In genomic region chr5:115530426-115530825, GRCh38 we compare ENCODE assay signal across 2 cellular contexts.
TF ChIP-seq lines count a peak whose summit lies in the region.

No MANE protein-coding gene starts in this region.

TF ChIP-seq in IMR-90, 13 proteins besides CTCF, POLR2A, EP300 and RAD21:
- TF ChIP-seq, protein P1, sequence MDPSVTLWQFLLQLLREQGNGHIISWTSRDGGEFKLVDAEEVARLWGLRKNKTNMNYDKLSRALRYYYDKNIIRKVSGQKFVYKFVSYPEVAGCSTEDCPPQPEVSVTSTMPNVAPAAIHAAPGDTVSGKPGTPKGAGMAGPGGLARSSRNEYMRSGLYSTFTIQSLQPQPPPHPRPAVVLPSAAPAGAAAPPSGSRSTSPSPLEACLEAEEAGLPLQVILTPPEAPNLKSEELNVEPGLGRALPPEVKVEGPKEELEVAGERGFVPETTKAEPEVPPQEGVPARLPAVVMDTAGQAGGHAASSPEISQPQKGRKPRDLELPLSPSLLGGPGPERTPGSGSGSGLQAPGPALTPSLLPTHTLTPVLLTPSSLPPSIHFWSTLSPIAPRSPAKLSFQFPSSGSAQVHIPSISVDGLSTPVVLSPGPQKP (IDR thresholded peaks at IDR 0.05; ENCODE audit: borderline replicate concordance, low read depth, low read length), result no peak
- TF ChIP-seq NFE2L2 (IDR thresholded peaks at IDR 0.05; ENCODE audit: low read depth, low read length) (no peak), FOS (IDR thresholded peaks at IDR 0.05; ENCODE audit: low read depth, low read length) (no peak), CEBPB (IDR thresholded peaks at IDR 0.05; ENCODE audit: low read depth, low read length) (no peak), BHLHE40 (IDR thresholded peaks at IDR 0.05; ENCODE audit: low read depth, low read length) (no peak), MXI1 (IDR thresholded peaks at IDR 0.05; ENCODE audit: borderline replicate concordance, low read depth, low read length) (no peak), MAFK (IDR thresholded peaks at IDR 0.05; ENCODE audit: low read depth, low read length) (no peak), SMC3 (IDR thresholded peaks at IDR 0.05; ENCODE audit: low read depth, low read length) (no peak), RCOR1 (IDR thresholded peaks at IDR 0.05; ENCODE audit: insufficient replicate concordance, low read length) (no peak), RFX5 (IDR thresholded peaks at IDR 0.05; ENCODE audit: low read depth, low read length) (no peak)
- TF ChIP-seq, protein P2, sequence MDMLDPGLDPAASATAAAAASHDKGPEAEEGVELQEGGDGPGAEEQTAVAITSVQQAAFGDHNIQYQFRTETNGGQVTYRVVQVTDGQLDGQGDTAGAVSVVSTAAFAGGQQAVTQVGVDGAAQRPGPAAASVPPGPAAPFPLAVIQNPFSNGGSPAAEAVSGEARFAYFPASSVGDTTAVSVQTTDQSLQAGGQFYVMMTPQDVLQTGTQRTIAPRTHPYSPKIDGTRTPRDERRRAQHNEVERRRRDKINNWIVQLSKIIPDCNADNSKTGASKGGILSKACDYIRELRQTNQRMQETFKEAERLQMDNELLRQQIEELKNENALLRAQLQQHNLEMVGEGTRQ (IDR thresholded peaks at IDR 0.05; ENCODE audit: low read depth, low read length), result no peak
TF ChIP-seq in IMR-90: peak in this region for 0.

TF ChIP-seq in WTC11, 78 proteins besides CTCF, POLR2A, EP300 and RAD21 (continued from another document):
- TF ChIP-seq AFF4 (CRISPR knock-in tag; IDR thresholded peaks at IDR 0.05; ENCODE audit: borderline replicate concordance) (no peak), ZNF425 (CRISPR knock-in tag; conservative IDR thresholded peaks at IDR 0.05) (no peak), FOXK1 (CRISPR knock-in tag; IDR thresholded peaks at IDR 0.05) (no peak), ETV6 (CRISPR knock-in tag; IDR thresholded peaks at IDR 0.05) (no peak), ELF4 (CRISPR knock-in tag; IDR thresholded peaks at IDR 0.05; ENCODE audit: low read depth) (no peak), EMX1 (CRISPR knock-in tag; IDR thresholded peaks at IDR 0.05) (no peak), TEAD4 (CRISPR knock-in tag; IDR thresholded peaks at IDR 0.05) (no peak), NR2C2 (CRISPR knock-in tag; IDR thresholded peaks at IDR 0.05) (no peak), ZMAT4 (CRISPR knock-in tag; IDR thresholded peaks at IDR 0.05) (no peak), NR3C1 (CRISPR knock-in tag; conservative IDR thresholded peaks at IDR 0.05; ENCODE audit: low read depth) (no peak), ZNF512 (CRISPR knock-in tag; IDR thresholded peaks at IDR 0.05; ENCODE audit: borderline replicate concordance) (no peak), FOXP1 (CRISPR knock-in tag; IDR thresholded peaks at IDR 0.05; ENCODE audit: borderline replicate concordance) (no peak), SP1 (CRISPR knock-in tag; conservative IDR thresholded peaks at IDR 0.05) (no peak)
- TF ChIP-seq, protein P3, sequence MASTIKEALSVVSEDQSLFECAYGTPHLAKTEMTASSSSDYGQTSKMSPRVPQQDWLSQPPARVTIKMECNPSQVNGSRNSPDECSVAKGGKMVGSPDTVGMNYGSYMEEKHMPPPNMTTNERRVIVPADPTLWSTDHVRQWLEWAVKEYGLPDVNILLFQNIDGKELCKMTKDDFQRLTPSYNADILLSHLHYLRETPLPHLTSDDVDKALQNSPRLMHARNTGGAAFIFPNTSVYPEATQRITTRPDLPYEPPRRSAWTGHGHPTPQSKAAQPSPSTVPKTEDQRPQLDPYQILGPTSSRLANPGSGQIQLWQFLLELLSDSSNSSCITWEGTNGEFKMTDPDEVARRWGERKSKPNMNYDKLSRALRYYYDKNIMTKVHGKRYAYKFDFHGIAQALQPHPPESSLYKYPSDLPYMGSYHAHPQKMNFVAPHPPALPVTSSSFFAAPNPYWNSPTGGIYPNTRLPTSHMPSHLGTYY (CRISPR knock-in tag; IDR thresholded peaks at IDR 0.05), result no peak
TF ChIP-seq in WTC11: peak in this region for 0.
